In the genomic region with DNA sequence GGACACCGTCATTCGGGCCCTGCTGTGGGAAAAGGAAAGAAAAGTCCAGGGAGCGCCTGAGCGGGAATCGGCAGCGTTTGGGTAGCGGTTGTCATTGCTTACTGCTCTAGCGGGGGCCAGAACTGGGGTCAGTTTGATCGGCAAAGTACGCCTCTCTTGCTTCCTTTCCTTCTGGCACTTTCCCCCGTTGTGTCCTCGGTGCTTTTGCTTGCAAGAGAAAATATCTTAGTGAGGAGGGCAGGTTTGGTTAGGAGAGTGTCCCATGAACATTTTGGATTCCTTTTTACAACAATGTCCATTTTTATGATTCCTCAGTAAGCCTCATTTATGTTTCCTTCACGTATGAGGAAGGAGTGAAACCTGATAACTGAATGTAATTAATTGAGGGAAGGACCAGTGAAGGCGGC, we compare ENCODE assay signal across 7 cellular contexts. TPM values are rescaled to one million over a fixed set of nuclear protein-coding genes. Genes with fewer than 3 reads are reported as not detected.
DNase-seq lines count a peak whose midpoint lies in the region; ATAC-seq, FAIRE-seq and TF ChIP-seq lines count a peak whose summit lies in the region.

No MANE protein-coding gene starts in this region.

- no peak for DNase-seq in GM18507 (ENCODE audit: extremely low spot score, insufficient read length, low read depth)
- peak; percentile 62 for DNase-seq in NB4 (ENCODE audit: low read depth)
- peak; percentile 62 for DNase-seq in choroid plexus epithelial cell (ENCODE audit: low read depth)
- DNase-seq in naive thymus-derived CD4-positive, alpha-beta T cell, result peak in 2 of 9 donors; percentile 1 to 5
- no peak for DNase-seq in NCI-H446 treated with DMSO at 0.1 percent for 48 hours (lab: John Stamatoyannopoulos, UW)

- TF ChIP-seq CTCF in NB4 (IDR thresholded peaks at IDR 0.05; ENCODE audit: low read depth, low read length) (no peak), choroid plexus epithelial cell (conservative IDR thresholded peaks at IDR 0.05; ENCODE audit: low read depth, low read length) (no peak)

- H3K27me3 ChIP-seq in naive thymus-derived CD4-positive, alpha-beta T cell (ENCODE audit: control insufficient read depth in 2 of 2, insufficient read depth in 2 of 2, low read length in 2 of 2), result no peaks in the 10 kb centered on the region

- peaks cover 7 to 10% of the 10 kb centered on the region in 2 donors for H3K4me1 ChIP-seq in naive thymus-derived CD4-positive, alpha-beta T cell (ENCODE audit: control insufficient read depth in 2 of 2, insufficient read depth in 2 of 2, low read length in 2 of 2)

- no peaks in the 10 kb centered on the region for H3K9me3 Mint-ChIP-seq in naive thymus-derived CD4-positive, alpha-beta T cell

- H3K27me3 Mint-ChIP-seq in naive thymus-derived CD4-positive, alpha-beta T cell, result no peaks in the 10 kb centered on the region

- TF ChIP-seq POLR2A in NB4 (IDR thresholded peaks at IDR 0.05; ENCODE audit: extremely low read depth, insufficient read length), result no peak

- H3K27ac Mint-ChIP-seq in naive thymus-derived CD4-positive, alpha-beta T cell, result peak overlapping the region in 8 of 9 donors; percentile 74 to 90 (median 84)

- peak overlapping the region; percentile 82 to 92 (median 90) for H3K4me3 Mint-ChIP-seq in naive thymus-derived CD4-positive, alpha-beta T cell

- no peaks in the 10 kb centered on the region for H3K9me3 ChIP-seq in naive thymus-derived CD4-positive, alpha-beta T cell (ENCODE audit: control insufficient read depth in 2 of 3, low read length in 3 of 3)

- ATAC-seq in naive thymus-derived CD4-positive, alpha-beta T cell, result no peak
- no peak for ATAC-seq in GM21367 (IDR thresholded peaks at IDR 0.05; ENCODE audit: unreplicated experiment)
- no peak for ATAC-seq in HG03280 (IDR thresholded peaks at IDR 0.05; ENCODE audit: unreplicated experiment)

- peaks cover 7 to 52% (median 31%) of the 10 kb centered on the region in 7 donors for H3K4me1 Mint-ChIP-seq in naive thymus-derived CD4-positive, alpha-beta T cell

- POLR2A ChIA-PET in naive thymus-derived CD4-positive, alpha-beta T cell (lab: Charles Lee), result interaction anchor here (1.0 to 1.4 kb wide), 2 partner anchors 48 to 58 kb away, joined by 3 to 10 read pairs; a partner anchor contains a TSS

- peak; percentile 39 for FAIRE-seq in GM18507 (lab: Jason Lieb, UNC)

- H3K27ac ChIP-seq in naive thymus-derived CD4-positive, alpha-beta T cell (ENCODE audit: low read depth, low read length), result peak overlapping the region; percentile 79

- peaks cover 0 to 19% (median 3%) of the 10 kb centered on the region in 3 experiments for H3K36me3 ChIP-seq in naive thymus-derived CD4-positive, alpha-beta T cell (ENCODE audit: control insufficient read depth in 2 of 3, insufficient read depth in 3 of 3, low read length in 3 of 3)

- H3K4me3 ChIP-seq in NB4 (ENCODE audit: low read depth, low read length) (peak overlapping the region; percentile 92), choroid plexus epithelial cell (ENCODE audit: low read depth, low read length) (peak overlapping the region; percentile 69)
- peak overlapping the region; percentile 92 for H3K4me3 ChIP-seq in naive thymus-derived CD4-positive, alpha-beta T cell (ENCODE audit: low read length)

- intact Hi-C loops in naive thymus-derived CD4-positive, alpha-beta T cell (cut with micrococcal nuclease), result loop anchor here (2.0 to 10.0 kb wide), 3 partner anchors 179 to 536 kb away; a partner anchor contains a TSS

- peaks cover 0 to 19% (median 14%) of the 10 kb centered on the region in 5 donors for H3K36me3 Mint-ChIP-seq in naive thymus-derived CD4-positive, alpha-beta T cell

- CTCF ChIA-PET in naive thymus-derived CD4-positive, alpha-beta T cell (lab: Charles Lee), result no interaction called here

RNA-seq across cellular contexts. Expression of a gene that starts 0.7 kb away (rescaled TPM):
- 10 to 100 TPM; 22.3 to 32.9 (median 28.7) TPM for total RNA-seq in naive thymus-derived CD4-positive, alpha-beta T cell
- polyA plus RNA-seq in naive thymus-derived CD4-positive, alpha-beta T cell, result 10 to 100 TPM in 1 of 2 donors, 1 to 10 TPM in 1; 7.7 to 13.4 TPM

RNA-seq across cellular contexts. Expression of a gene that starts 58.1 kb away (rescaled TPM):
- 10 to 100 TPM; 27.8 to 42.1 (median 38.6) TPM for total RNA-seq in naive thymus-derived CD4-positive, alpha-beta T cell
- polyA plus RNA-seq in naive thymus-derived CD4-positive, alpha-beta T cell, result 1 to 10 TPM; 4.9 to 9.7 TPM

Comparison
In these comparisons a context has a peak if more than half of its experiments do, and no peak if none do; other contexts are left out.
1. DNase-seq: peak in NB4 (single experiment) and choroid plexus epithelial cell (single experiment); none in GM18507 (single experiment) and NCI-H446 treated with DMSO at 0.1 percent for 48 hours (single experiment).
2. Peak in every context shown above with its lines, with median percentiles within 50 percentile points of each other: H3K4me3 ChIP-seq.